ENCODE assay signal across 17 cellular contexts in the genomic region with DNA sequence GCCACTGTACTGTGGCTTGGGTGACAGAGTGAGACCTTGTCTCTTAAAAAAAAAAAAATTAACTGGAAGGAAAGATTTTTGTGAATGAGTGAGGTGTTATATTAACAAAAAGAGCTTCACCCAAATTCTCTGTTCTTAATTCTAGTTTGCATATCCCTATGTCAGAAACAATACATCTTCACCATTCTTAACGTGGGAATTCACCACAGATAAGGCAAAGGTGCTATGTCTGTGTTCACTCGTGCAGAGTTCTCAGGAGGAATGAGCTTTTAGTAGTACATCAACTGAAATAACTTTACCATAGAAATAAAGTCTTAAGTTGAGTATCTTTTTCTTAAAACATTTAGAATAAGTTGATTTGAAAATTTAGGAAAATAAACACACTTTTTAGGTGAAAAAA.
"Had no signal": no experiment of that assay in that cellular context is flagged by ENCODE, and none has a peak within 500 bp of the region (broad histone marks: within the 10 kb centered on the region; RNA-seq: fewer than 3 reads in every experiment).

No MANE protein-coding gene starts in this region.

- H3K36me3 ChIP-seq: esophagus squamous epithelium, prostate gland, right lobe of liver, tibial artery, upper lobe of left lung, uterus had no signal

- H3K4me3 ChIP-seq: esophagus squamous epithelium, prostate gland, right lobe of liver, tibial artery, upper lobe of left lung, uterus had no signal

- H3K27ac ChIP-seq: epithelial cell of prostate, parathyroid adenoma, prostate gland, right lobe of liver, tibial artery had no signal

- H3K9ac ChIP-seq: parathyroid adenoma had no signal

- DNase-seq: effector memory CD8-positive, alpha-beta T cell; esophagus squamous epithelium; foreskin fibroblast; hippocampal formation; naive thymus-derived CD4-positive, alpha-beta T cell; nephron progenitor cell; right lobe of liver; stimulated activated CD4-positive, alpha-beta T cell treated with anti-CD3 and anti-CD28 coated beads, Interleukin-15, amount 100 ng/mL, for 24 hours; stimulated activated CD4-positive, alpha-beta T cell treated with anti-CD3 and anti-CD28 coated beads, Interleukin-1b, Interleukin-23, amount 100 ng/mL, for 48 hours; stimulated activated CD4-positive, alpha-beta T cell treated with anti-CD3 and anti-CD28 coated beads, Interleukin-4, amount 100 ng/mL, for 24 hours; tibial artery; upper lobe of left lung; uterus had no signal

- H3K9me3 ChIP-seq: esophagus squamous epithelium, prostate gland, right lobe of liver, tibial artery, upper lobe of left lung, uterus had no signal

- H3K27me3 ChIP-seq: esophagus squamous epithelium, right lobe of liver, tibial artery, upper lobe of left lung, uterus had no signal

- H2AFZ ChIP-seq: parathyroid adenoma had no signal

- H3K4me1 ChIP-seq: parathyroid adenoma, prostate gland, right lobe of liver, uterus had no signal

- ATAC-seq: effector memory CD8-positive, alpha-beta T cell; naive thymus-derived CD4-positive, alpha-beta T cell; right lobe of liver; stimulated activated memory B cell treated with anti-CD40 and anti-IgM and Interleukin-4, amounts not matched to agents 10 μg/mL and 1 μg/mL and 100 μg/mL, for 72 hours had no signal

- H3K79me2 ChIP-seq: parathyroid adenoma had no signal
